Comparison of ENCODE assay signal across 8 cellular contexts in the genomic region with DNA sequence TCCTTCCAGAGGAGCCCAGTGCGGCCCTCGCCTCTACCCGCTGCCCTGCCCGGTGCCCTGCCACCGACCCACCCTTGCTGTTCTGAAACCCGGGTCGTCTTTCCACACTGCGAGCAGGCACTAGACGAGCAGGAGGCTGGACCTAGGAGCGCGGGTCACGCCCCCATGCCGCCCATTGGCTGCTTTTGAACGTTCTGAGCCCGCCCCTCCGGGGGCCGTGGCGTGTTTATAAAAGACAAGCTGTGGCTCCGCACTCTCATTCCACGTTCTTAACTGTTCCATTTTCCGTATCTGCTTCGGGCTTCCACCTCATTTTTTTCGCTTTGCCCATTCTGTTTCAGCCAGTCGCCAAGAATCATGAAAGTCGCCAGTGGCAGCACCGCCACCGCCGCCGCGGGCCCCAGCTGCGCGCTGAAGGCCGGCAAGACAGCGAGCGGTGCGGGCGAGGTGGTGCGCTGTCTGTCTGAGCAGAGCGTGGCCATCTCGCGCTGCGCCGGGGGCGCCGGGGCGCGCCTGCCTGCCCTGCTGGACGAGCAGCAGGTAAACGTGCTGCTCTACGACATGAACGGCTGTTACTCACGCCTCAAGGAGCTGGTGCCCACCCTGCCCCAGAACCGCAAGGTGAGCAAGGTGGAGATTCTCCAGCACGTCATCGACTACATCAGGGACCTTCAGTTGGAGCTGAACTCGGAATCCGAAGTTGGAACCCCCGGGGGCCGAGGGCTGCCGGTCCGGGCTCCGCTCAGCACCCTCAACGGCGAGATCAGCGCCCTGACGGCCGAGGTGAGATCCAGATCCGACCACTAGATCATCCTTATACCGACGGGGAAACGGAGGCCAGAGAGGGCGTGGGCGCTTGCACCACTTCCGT. TPM values are rescaled to one million over a fixed set of nuclear protein-coding genes. Genes with fewer than 3 reads are reported as not detected.
DNase-seq lines count a peak whose midpoint lies in the region; ATAC-seq, FAIRE-seq and TF ChIP-seq lines count a peak whose summit lies in the region.

A gene with protein sequence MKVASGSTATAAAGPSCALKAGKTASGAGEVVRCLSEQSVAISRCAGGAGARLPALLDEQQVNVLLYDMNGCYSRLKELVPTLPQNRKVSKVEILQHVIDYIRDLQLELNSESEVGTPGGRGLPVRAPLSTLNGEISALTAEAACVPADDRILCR (plus strand): TSS at position 259 of the 871 bp plus-strand sequence. CDS start 99 bp downstream, at position 358.

- H3K27me3 ChIP-seq in adipocyte (replicated peaks; ENCODE audit: control insufficient read depth, insufficient read depth, low read length): no peaks in the 10 kb centered on the region
- H3K27me3 ChIP-seq in pancreas: no peaks in the 10 kb centered on the region
- peaks cover 25% of the 10 kb centered on the region for H3K27me3 ChIP-seq in thymus (ENCODE audit: control insufficient read depth, insufficient read depth)

- H3K4me1 ChIP-seq in adipocyte (ENCODE audit: control insufficient read depth, insufficient read depth, low read length): peaks cover 34% of the 10 kb centered on the region
- peaks cover 3 to 25% (median 4%) of the 10 kb centered on the region in 3 donors for H3K4me1 ChIP-seq in pancreas
- H3K4me1 ChIP-seq in thymus (ENCODE audit: control insufficient read depth, insufficient read depth, low read length): peaks cover 17% of the 10 kb centered on the region

- no peak for TF ChIP-seq POLR2A in GM12891 (IDR thresholded peaks at IDR 0.05; ENCODE audit: low read depth, low read length)

- no peak for TF ChIP-seq CTCF in pancreas (IDR thresholded peaks at IDR 0.05)

- WGBS in pancreas, 2 donors: 3 to 4% methylated on average over 69 to 74 of the region's 74 CpGs
- under 1% methylated on average over 74 of the region's 74 CpGs for WGBS in thymus

- H3K9me3 ChIP-seq in adipocyte (ENCODE audit: control insufficient read depth, low read length) (no peaks in the 10 kb centered on the region), pancreas (no peaks in the 10 kb centered on the region), thymus (ENCODE audit: control insufficient read depth) (no peaks in the 10 kb centered on the region)

- FAIRE-seq in GM12891 (lab: Jason Lieb, UNC) (peak; percentile 48), pancreas (lab: Jason Lieb, UNC) (no peak)

- peak; percentile 89 for DNase-seq in GM12891 (ENCODE audit: insufficient read length, low spot score)
- DNase-seq in NCI-H1436 treated with DMSO at 0.1 percent for 48 hours (lab: John Stamatoyannopoulos, UW): peak; percentile 95
- DNase-seq in SW480 (ENCODE audit: low spot score): peak; percentile 99
- DNase-seq in adipocyte (ENCODE audit: low read depth): peak; percentile 99
- peak; percentile 97 for DNase-seq in Right ventricle myocardium inferior (ENCODE audit: missing footprints)
- DNase-seq in pancreas: peak; percentile 87 to 95 (median 90)

- peak within 1 kb of the TSS; percentile 97 for H3K9ac ChIP-seq in adipocyte (ENCODE audit: low read length)

- ATAC-seq in HG02852 (IDR thresholded peaks at IDR 0.05; ENCODE audit: unreplicated experiment) (peak; percentile 85), Right ventricle myocardium inferior (peak; percentile 96), pancreas (peak; percentile 86 to 93 (median 90))

- peak within 1 kb of the TSS; percentile 18 to 78 (median 72) for H3K27ac ChIP-seq in pancreas
- peak within 1 kb of the TSS; percentile 26 for H3K27ac ChIP-seq in thymus (ENCODE audit: low read depth)

- H3K36me3 ChIP-seq in adipocyte (ENCODE audit: control insufficient read depth, insufficient read depth, low read length, severe bottlenecking): no peaks in the 10 kb centered on the region
- no peaks in the 10 kb centered on the region for H3K36me3 ChIP-seq in pancreas
- no peaks in the 10 kb centered on the region for H3K36me3 ChIP-seq in thymus (ENCODE audit: control insufficient read depth, insufficient read depth)

- H3K4me3 ChIP-seq in adipocyte (ENCODE audit: low read length) (peak within 1 kb of the TSS; percentile 93), pancreas (peak within 1 kb of the TSS; percentile 40 to 77 (median 68)), thymus (ENCODE audit: low read length) (peak within 1 kb of the TSS; percentile 57)

- intact Hi-C loops in Right ventricle myocardium inferior (cut with DNase I) (loop anchor here (2.0 kb wide), 1 partner anchor 32 kb away; no protein-coding TSS in a partner anchor), pancreas (cut with DNase I) (loop anchor here in 1 of 3 donors (5.0 kb wide), 1 partner anchor 33 kb away; no protein-coding TSS in a partner anchor)

TF ChIP-seq in GM12891, 5 proteins besides CTCF, POLR2A, EP300 and RAD21:
- TF ChIP-seq TAF1 (IDR thresholded peaks at IDR 0.05; ENCODE audit: low read depth, low read length) (no peak), PAX5 (IDR thresholded peaks at IDR 0.05; ENCODE audit: insufficient read depth, low read length, severe bottlenecking) (no peak), POLR2AphosphoS5 (IDR thresholded peaks at IDR 0.05; ENCODE audit: low read depth, low read length) (no peak), POU2F2 (IDR thresholded peaks at IDR 0.05; ENCODE audit: low read depth, low read length) (no peak), SPI1 (IDR thresholded peaks at IDR 0.05; ENCODE audit: low read depth, low read length) (no peak)

RNA-seq across cellular contexts. Expression of the gene that starts here (rescaled TPM):
- polyA plus RNA-seq in GM12891 (2012; ENCODE audit: low read depth, missing spikeins): 0.53 TPM
- total RNA-seq in Right ventricle myocardium inferior: 98.9 TPM
- 10 to 100 TPM in 5 of 6 donors, 1 to 10 TPM in 1; 9.5 to 39.3 (median 17.4) TPM for total RNA-seq in pancreas
- polyA plus RNA-seq in pancreas: 10 to 100 TPM; 50.9 to 64.7 TPM
- 138 TPM for polyA plus RNA-seq in thymus

Comparison
In these comparisons a context has a peak if more than half of its experiments do, and no peak if none do; other contexts are left out.
1. Peak in every context shown above with its lines: DNase-seq, ATAC-seq, H3K4me3 ChIP-seq and H3K27ac ChIP-seq.